In genomic region chr6:130604869-130605401, GRCh38 we compare ENCODE assay signal across 1 cellular context.
TF ChIP-seq lines count a peak whose summit lies in the region.

No MANE protein-coding gene starts in this region.

TF ChIP-seq in GM12878, 131 proteins besides CTCF, POLR2A, EP300 and RAD21 (continued from another document):
- no peak for TF ChIP-seq HSF1 (IDR thresholded peaks at IDR 0.05; ENCODE audit: low read depth, low read length)
TF ChIP-seq in GM12878: peak in this region for 1.
